ENCODE assay signal across 8 cellular contexts in the genomic region with DNA sequence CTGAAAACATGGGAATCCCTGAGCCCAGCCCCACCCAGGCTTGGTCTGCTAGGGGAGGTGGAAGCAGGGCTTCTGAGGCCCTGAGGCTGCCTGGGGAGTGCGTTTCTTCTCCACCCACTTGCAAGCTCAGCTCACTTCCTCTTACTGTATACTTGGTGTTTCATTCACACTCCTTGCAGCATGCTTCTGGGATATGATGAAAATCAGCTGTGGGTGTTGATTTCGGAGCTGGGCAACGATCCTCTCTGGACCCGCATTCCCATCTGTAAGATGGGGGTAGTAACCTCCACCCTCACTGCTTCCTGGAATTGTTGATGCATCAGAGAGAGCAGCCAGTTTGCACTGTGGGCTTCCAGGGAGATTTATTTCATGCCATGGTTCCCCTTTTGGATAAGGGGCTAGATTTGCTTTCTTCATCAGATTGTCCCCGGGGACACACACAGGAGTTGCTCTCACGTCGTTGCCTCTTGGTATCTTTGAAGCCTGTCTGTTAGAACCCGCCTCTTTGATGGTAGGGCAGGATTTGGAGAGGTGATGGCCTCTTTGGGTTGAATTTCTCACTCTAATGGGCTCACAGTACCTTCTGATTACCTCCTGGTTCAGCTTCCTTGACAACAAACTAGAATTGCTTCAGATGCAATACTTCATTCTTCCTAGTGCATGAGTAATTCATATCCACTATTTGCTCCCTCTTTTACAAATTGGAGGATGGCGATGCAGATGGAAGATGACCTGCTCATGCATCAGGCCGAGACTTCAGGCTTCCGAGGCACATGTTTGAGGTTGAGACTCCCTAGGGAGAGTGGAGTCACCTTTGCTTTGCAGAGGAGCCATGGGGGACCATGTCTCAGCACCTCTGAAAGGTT. TPM values are rescaled to one million over a fixed set of nuclear protein-coding genes. Genes with fewer than 3 reads are reported as not detected.
DNase-seq lines count a peak whose midpoint lies in the region; ATAC-seq, FAIRE-seq and TF ChIP-seq lines count a peak whose summit lies in the region.

No MANE protein-coding gene starts in this region.

- no peaks in the 10 kb centered on the region for H3F3A ChIP-seq in GM23338 (replicated peaks; ENCODE audit: low read depth)

- peaks cover 69% of the 10 kb centered on the region for H4K20me1 ChIP-seq in GM23338 (replicated peaks; ENCODE audit: insufficient read depth)
- peaks cover 82% of the 10 kb centered on the region for H4K20me1 ChIP-seq in hepatocyte (ENCODE audit: insufficient read depth, poor library complexity, severe bottlenecking)

- no peak for TF ChIP-seq POLR2A in H54 (IDR thresholded peaks at IDR 0.05; ENCODE audit: low read depth, low read length)

- no peaks in the 10 kb centered on the region for H3K9me3 ChIP-seq in hepatocyte (ENCODE audit: low read depth)

- H3K79me2 ChIP-seq in GM23338 (replicated peaks; ENCODE audit: insufficient read depth), result peaks cover 100% of the 10 kb centered on the region
- H3K79me2 ChIP-seq in hepatocyte, result peaks cover 93% of the 10 kb centered on the region

- CTCF ChIA-PET in Calu3 (lab: Charles Lee) (interaction anchor here (1.0 kb wide), 1 partner anchor 61 kb away, joined by 3 read pairs; no protein-coding TSS in a partner anchor), WTC11 (lab: Charles Lee) (interaction anchor here (1.7 to 1.8 kb wide), 2 partner anchors 37 to 40 kb away, joined by 5 to 7 read pairs; partner anchors contain the start of gene BCR)

- H3K9me3 Mint-ChIP-seq in Calu3 (ENCODE audit: low read depth, unreplicated experiment) (no peaks in the 10 kb centered on the region), GM23338 (no peaks in the 10 kb centered on the region), WTC11 (no peaks in the 10 kb centered on the region)

- no peak overlapping the region for H3K4me3 Mint-ChIP-seq in Calu3 (ENCODE audit: low read depth, unreplicated experiment)
- H3K4me3 Mint-ChIP-seq in GM23338, result no peak overlapping the region; the same call in 2 of the 3 replicates
- H3K4me3 Mint-ChIP-seq in WTC11, result no peak overlapping the region

- POLR2A ChIA-PET in WTC11 (lab: Charles Lee), result no interaction called here

- no TSS peak for BruUV-seq in Calu3 (replicated peaks; lab: Mats Ljungman, UMichigan)

- H3K27me3 ChIP-seq in GM23338 (ENCODE audit: insufficient read depth) (no peaks in the 10 kb centered on the region), hepatocyte (no peaks in the 10 kb centered on the region)

- H3K27ac ChIP-seq in GM23338 (ENCODE audit: low read depth) (no peak overlapping the region), hepatocyte (no peak overlapping the region)

- H3K36me3 Mint-ChIP-seq in Calu3 (ENCODE audit: insufficient read depth, unreplicated experiment), result peaks cover 5% of the 10 kb centered on the region
- H3K36me3 Mint-ChIP-seq in GM23338 (ENCODE audit: low read depth), result no peaks in the 10 kb centered on the region
- H3K36me3 Mint-ChIP-seq in WTC11, result no peaks in the 10 kb centered on the region

- peak overlapping the region; percentile 66; the same call in 1 of the 2 replicates for H3K4me2 ChIP-seq in GM23338
- peak overlapping the region; percentile 76 for H3K4me2 ChIP-seq in hepatocyte

- TF ChIP-seq CTCF in Calu3 (IDR thresholded peaks at IDR 0.05; ENCODE audit: unreplicated experiment) (no peak), GM23338 (conservative IDR thresholded peaks at IDR 0.05; ENCODE audit: low read depth in 2 of 2) (no peak), WTC11 (IDR thresholded peaks at IDR 0.05) (no peak), hepatocyte (IDR thresholded peaks at IDR 0.05; ENCODE audit: poor library complexity) (no peak)

- WGBS in hepatocyte (ENCODE audit: low lambda C conversion rate, missing lambda C conversion rate), result 79% methylated on average over 11 of the region's 11 CpGs

- no peaks in the 10 kb centered on the region for H3K36me3 ChIP-seq in GM23338 (ENCODE audit: insufficient read depth)
- H3K36me3 ChIP-seq in hepatocyte (replicated peaks; ENCODE audit: insufficient read depth, low read depth), result no peaks in the 10 kb centered on the region

- H3K9me2 ChIP-seq in GM23338 (ENCODE audit: insufficient read depth) (no peaks in the 10 kb centered on the region), hepatocyte (replicated peaks; ENCODE audit: insufficient read depth) (no peaks in the 10 kb centered on the region)

- DNase-seq in Calu3 (peak; percentile 15), GM23338 (ENCODE audit: low spot score) (no peak), WTC11 (ENCODE audit: low spot score) (no peak), hepatocyte (ENCODE audit: low spot score) (no peak), H54 (ENCODE audit: insufficient read length, low spot score) (no peak), SW 1271 (lab: John Stamatoyannopoulos, UW) (no peak), DMS153 treated with DMSO at 0.1 percent for 48 hours (lab: John Stamatoyannopoulos, UW; ENCODE audit: unreplicated experiment) (no peak)

- ATAC-seq in GM23338, result no peak
- no peak for ATAC-seq in WTC11
- no peak for ATAC-seq in HG03521 (IDR thresholded peaks at IDR 0.05; ENCODE audit: unreplicated experiment)

- no peak overlapping the region for H3K27ac Mint-ChIP-seq in Calu3 (ENCODE audit: unreplicated experiment)
- no peak overlapping the region for H3K27ac Mint-ChIP-seq in GM23338
- peak overlapping the region; percentile 57 for H3K27ac Mint-ChIP-seq in WTC11

- FAIRE-seq in H54 (lab: Jason Lieb, UNC), result no peak

- H3K27me3 Mint-ChIP-seq in Calu3 (ENCODE audit: unreplicated experiment) (no peaks in the 10 kb centered on the region), GM23338 (ENCODE audit: insufficient read depth, low read depth, poor library complexity) (peaks cover 19% of the 10 kb centered on the region), WTC11 (ENCODE audit: low read depth) (no peaks in the 10 kb centered on the region)

- peaks cover 83% of the 10 kb centered on the region for H3K4me1 Mint-ChIP-seq in Calu3 (ENCODE audit: low read depth, unreplicated experiment)
- peaks cover 90% of the 10 kb centered on the region for H3K4me1 Mint-ChIP-seq in GM23338
- peaks cover 97% of the 10 kb centered on the region for H3K4me1 Mint-ChIP-seq in WTC11

- no peak overlapping the region for H3K4me3 ChIP-seq in GM23338
- H3K4me3 ChIP-seq in hepatocyte, result no peak overlapping the region

- H2AFZ ChIP-seq in GM23338, result no peak overlapping the region
- no peak overlapping the region for H2AFZ ChIP-seq in hepatocyte

- intact Hi-C loops in Calu3 (cut with micrococcal nuclease; ENCODE audit: unreplicated experiment), result no loop called here

- peaks cover 91% of the 10 kb centered on the region for H3K4me1 ChIP-seq in GM23338 (ENCODE audit: insufficient read depth)
- peaks cover 56% of the 10 kb centered on the region for H3K4me1 ChIP-seq in hepatocyte (ENCODE audit: insufficient read depth)

TF ChIP-seq in GM23338, 12 proteins besides CTCF, POLR2A, EP300 and RAD21 (continues in another document):
- TF ChIP-seq CREB1 (CRISPR knock-in tag; IDR thresholded peaks at IDR 0.05; ENCODE audit: low read depth) (no peak), ZNF331 (CRISPR knock-in tag; IDR thresholded peaks at IDR 0.05; ENCODE audit: low read depth) (no peak)

TF ChIP-seq in WTC11, 78 proteins besides CTCF, POLR2A, EP300 and RAD21 (continues in another document):
- TF ChIP-seq RELA (CRISPR knock-in tag; IDR thresholded peaks at IDR 0.05; ENCODE audit: borderline replicate concordance), result no peak
- TF ChIP-seq, protein P1, sequence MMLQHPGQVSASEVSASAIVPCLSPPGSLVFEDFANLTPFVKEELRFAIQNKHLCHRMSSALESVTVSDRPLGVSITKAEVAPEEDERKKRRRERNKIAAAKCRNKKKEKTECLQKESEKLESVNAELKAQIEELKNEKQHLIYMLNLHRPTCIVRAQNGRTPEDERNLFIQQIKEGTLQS (CRISPR knock-in tag; conservative IDR thresholded peaks at IDR 0.05), result no peak
- TF ChIP-seq AFF4 (CRISPR knock-in tag; IDR thresholded peaks at IDR 0.05; ENCODE audit: borderline replicate concordance), result no peak
- TF ChIP-seq, protein P2, sequence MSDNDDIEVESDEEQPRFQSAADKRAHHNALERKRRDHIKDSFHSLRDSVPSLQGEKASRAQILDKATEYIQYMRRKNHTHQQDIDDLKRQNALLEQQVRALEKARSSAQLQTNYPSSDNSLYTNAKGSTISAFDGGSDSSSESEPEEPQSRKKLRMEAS (CRISPR knock-in tag; IDR thresholded peaks at IDR 0.05), result no peak
- no peak for TF ChIP-seq GRHL2 (CRISPR knock-in tag; IDR thresholded peaks at IDR 0.05; ENCODE audit: insufficient replicate concordance, severe bottlenecking)
- TF ChIP-seq NR3C1 (CRISPR knock-in tag; conservative IDR thresholded peaks at IDR 0.05; ENCODE audit: low read depth), result no peak

RNA-seq across cellular contexts. Expression of gene BCR, which starts 40.4 kb away (rescaled TPM):
- total RNA-seq in Calu3 (2022) (83.6 and 91.0 TPM in 2 replicates), WTC11 (2021) (96.5 to 129 TPM (median 105 TPM) in 3 replicates), hepatocyte (42.2 and 50.4 TPM in 2 replicates)
- total RNA-seq in GM23338 (2014; rRNA removed; shearing (Covaris generic)), result 101 and 121 TPM in 2 replicates
- polyA plus RNA-seq in GM23338 (2016; fragmentation: Nextera tagmentation; extraction: Ambion mirVana) (15.6 and 17.7 TPM in 2 replicates), hepatocyte (38.8 and 41.3 TPM in 2 replicates)
